ENCODE assay signal across 1 cellular context in the genomic region with DNA sequence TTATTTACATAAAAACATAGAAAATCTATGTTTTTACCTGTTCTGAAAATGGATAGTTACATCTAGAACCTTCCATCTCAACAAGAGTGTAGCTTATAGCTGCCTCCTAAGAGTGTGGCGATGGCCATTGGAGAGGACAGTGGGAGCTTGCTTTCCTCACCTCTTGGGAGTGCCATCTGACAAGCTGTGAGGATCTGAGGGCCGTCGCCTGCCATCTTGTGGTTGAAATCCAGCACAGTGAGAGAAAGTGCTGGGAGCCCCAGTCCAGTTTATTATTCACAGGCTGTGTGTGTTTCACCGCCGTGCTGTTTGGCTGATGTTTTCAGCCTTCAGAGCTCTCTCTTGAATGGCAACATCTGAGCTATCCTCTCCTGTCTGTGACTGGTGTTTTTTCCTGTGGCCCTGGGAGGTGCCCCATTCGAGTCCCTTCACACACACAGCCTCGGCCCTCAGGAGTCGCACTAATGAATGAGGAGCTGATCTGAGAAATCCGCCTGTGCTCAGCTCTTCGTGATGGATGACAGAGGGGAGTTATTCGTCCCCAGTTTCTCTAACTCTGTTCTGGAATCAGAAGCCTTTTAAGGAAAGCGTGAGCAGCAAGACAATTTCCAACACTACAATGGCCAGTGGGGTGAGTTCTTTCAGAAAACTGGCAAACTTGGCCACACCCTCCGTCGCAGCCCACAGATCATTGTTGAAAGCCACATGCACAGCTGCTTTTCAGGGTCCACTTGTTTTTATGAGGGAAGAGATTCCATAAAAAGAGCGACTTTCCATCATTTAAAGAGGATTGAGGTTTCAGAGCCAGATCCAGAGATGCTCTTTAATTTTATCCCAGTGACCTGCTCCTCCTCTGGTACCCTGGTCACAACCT.
TF ChIP-seq lines count a peak whose summit lies in the region.

No MANE protein-coding gene starts in this region.

TF ChIP-seq in HepG2, 621 proteins besides CTCF, POLR2A, EP300 and RAD21 (continued from another document):
- TF ChIP-seq, protein P1, sequence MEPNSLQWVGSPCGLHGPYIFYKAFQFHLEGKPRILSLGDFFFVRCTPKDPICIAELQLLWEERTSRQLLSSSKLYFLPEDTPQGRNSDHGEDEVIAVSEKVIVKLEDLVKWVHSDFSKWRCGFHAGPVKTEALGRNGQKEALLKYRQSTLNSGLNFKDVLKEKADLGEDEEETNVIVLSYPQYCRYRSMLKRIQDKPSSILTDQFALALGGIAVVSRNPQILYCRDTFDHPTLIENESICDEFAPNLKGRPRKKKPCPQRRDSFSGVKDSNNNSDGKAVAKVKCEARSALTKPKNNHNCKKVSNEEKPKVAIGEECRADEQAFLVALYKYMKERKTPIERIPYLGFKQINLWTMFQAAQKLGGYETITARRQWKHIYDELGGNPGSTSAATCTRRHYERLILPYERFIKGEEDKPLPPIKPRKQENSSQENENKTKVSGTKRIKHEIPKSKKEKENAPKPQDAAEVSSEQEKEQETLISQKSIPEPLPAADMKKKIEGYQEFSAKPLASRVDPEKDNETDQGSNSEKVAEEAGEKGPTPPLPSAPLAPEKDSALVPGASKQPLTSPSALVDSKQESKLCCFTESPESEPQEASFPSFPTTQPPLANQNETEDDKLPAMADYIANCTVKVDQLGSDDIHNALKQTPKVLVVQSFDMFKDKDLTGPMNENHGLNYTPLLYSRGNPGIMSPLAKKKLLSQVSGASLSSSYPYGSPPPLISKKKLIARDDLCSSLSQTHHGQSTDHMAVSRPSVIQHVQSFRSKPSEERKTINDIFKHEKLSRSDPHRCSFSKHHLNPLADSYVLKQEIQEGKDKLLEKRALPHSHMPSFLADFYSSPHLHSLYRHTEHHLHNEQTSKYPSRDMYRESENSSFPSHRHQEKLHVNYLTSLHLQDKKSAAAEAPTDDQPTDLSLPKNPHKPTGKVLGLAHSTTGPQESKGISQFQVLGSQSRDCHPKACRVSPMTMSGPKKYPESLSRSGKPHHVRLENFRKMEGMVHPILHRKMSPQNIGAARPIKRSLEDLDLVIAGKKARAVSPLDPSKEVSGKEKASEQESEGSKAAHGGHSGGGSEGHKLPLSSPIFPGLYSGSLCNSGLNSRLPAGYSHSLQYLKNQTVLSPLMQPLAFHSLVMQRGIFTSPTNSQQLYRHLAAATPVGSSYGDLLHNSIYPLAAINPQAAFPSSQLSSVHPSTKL (CRISPR knock-in tag; IDR thresholded peaks at IDR 0.05) = no peak
- TF ChIP-seq ZHX2 (IDR thresholded peaks at IDR 0.05; ENCODE audit: low read depth) = no peak
- TF ChIP-seq ZHX2 (CRISPR knock-in tag; IDR thresholded peaks at IDR 0.05; ENCODE audit: borderline replicate concordance) = no peak
- no peak for TF ChIP-seq FOXK2 (IDR thresholded peaks at IDR 0.05)
- TF ChIP-seq MAZ (IDR thresholded peaks at IDR 0.05; ENCODE audit: borderline replicate concordance, low read depth, low read length) = no peak
- TF ChIP-seq MAZ (CRISPR knock-in tag; IDR thresholded peaks at IDR 0.05; ENCODE audit: low read depth) = no peak
- TF ChIP-seq BCLAF1 (IDR thresholded peaks at IDR 0.05) = no peak
